1 cellular context compared by ENCODE assay signal in genomic region chr9:129111143-129111761, GRCh38.
TF ChIP-seq lines count a peak whose summit lies in the region.

TSS of gene PTPA (plus strand) at chr9:129111415. CDS start at chr9:129111601, 186 bp downstream.

TF ChIP-seq in WTC11, 78 proteins besides CTCF, POLR2A, EP300 and RAD21 (continued from another document and continues in another):
- TF ChIP-seq, protein P1, sequence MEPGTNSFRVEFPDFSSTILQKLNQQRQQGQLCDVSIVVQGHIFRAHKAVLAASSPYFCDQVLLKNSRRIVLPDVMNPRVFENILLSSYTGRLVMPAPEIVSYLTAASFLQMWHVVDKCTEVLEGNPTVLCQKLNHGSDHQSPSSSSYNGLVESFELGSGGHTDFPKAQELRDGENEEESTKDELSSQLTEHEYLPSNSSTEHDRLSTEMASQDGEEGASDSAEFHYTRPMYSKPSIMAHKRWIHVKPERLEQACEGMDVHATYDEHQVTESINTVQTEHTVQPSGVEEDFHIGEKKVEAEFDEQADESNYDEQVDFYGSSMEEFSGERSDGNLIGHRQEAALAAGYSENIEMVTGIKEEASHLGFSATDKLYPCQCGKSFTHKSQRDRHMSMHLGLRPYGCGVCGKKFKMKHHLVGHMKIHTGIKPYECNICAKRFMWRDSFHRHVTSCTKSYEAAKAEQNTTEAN (CRISPR knock-in tag; IDR thresholded peaks at IDR 0.05), result no peak
- no peak for TF ChIP-seq PRRX2 (CRISPR knock-in tag; IDR thresholded peaks at IDR 0.05)
- TF ChIP-seq OVOL2 (CRISPR knock-in tag; IDR thresholded peaks at IDR 0.05; ENCODE audit: borderline replicate concordance), result no peak
- TF ChIP-seq ZNF121 (CRISPR knock-in tag; IDR thresholded peaks at IDR 0.05), result no peak
- TF ChIP-seq NR1H2 (CRISPR knock-in tag; IDR thresholded peaks at IDR 0.05), result no peak
- TF ChIP-seq CREM (CRISPR knock-in tag; IDR thresholded peaks at IDR 0.05), result no peak
- no peak for TF ChIP-seq ZNF423 (CRISPR knock-in tag; IDR thresholded peaks at IDR 0.05)
- no peak for TF ChIP-seq FOXK1 (CRISPR knock-in tag; IDR thresholded peaks at IDR 0.05)
- no peak for TF ChIP-seq EMX1 (CRISPR knock-in tag; IDR thresholded peaks at IDR 0.05)
- TF ChIP-seq ATF3 (CRISPR knock-in tag; conservative IDR thresholded peaks at IDR 0.05), result no peak
- no peak for TF ChIP-seq PREB (CRISPR knock-in tag; IDR thresholded peaks at IDR 0.05; ENCODE audit: borderline replicate concordance)
- TF ChIP-seq, protein P2, sequence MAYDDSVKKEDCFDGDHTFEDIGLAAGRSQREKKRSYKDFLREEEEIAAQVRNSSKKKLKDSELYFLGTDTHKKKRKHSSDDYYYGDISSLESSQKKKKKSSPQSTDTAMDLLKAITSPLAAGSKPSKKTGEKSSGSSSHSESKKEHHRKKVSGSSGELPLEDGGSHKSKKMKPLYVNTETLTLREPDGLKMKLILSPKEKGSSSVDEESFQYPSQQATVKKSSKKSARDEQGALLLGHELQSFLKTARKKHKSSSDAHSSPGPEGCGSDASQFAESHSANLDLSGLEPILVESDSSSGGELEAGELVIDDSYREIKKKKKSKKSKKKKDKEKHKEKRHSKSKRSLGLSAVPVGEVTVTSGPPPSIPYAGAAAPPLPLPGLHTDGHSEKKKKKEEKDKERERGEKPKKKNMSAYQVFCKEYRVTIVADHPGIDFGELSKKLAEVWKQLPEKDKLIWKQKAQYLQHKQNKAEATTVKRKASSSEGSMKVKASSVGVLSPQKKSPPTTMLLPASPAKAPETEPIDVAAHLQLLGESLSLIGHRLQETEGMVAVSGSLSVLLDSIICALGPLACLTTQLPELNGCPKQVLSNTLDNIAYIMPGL (CRISPR knock-in tag; IDR thresholded peaks at IDR 0.05), result 0 out of 2 replicates have a peak, but pooled peaks have one; percentile 50
- no peak for TF ChIP-seq ZNF416 (CRISPR knock-in tag; IDR thresholded peaks at IDR 0.05)
- no peak for TF ChIP-seq IRF1 (CRISPR knock-in tag; IDR thresholded peaks at IDR 0.05)
- no peak for TF ChIP-seq TEAD4 (CRISPR knock-in tag; IDR thresholded peaks at IDR 0.05)
- no peak for TF ChIP-seq ZNF317 (CRISPR knock-in tag; IDR thresholded peaks at IDR 0.05; ENCODE audit: borderline replicate concordance, low read depth)
- no peak for TF ChIP-seq TCF7 (CRISPR knock-in tag; IDR thresholded peaks at IDR 0.05; ENCODE audit: low read depth)
- no peak for TF ChIP-seq NFE2L1 (CRISPR knock-in tag; IDR thresholded peaks at IDR 0.05)
- TF ChIP-seq KAT7 (CRISPR knock-in tag; IDR thresholded peaks at IDR 0.05; ENCODE audit: borderline replicate concordance), result no peak
- peak; percentile 53; the same call in 1 of the 2 replicates for TF ChIP-seq ARID4B (CRISPR knock-in tag; IDR thresholded peaks at IDR 0.05; ENCODE audit: borderline replicate concordance)
- TF ChIP-seq, protein P3, sequence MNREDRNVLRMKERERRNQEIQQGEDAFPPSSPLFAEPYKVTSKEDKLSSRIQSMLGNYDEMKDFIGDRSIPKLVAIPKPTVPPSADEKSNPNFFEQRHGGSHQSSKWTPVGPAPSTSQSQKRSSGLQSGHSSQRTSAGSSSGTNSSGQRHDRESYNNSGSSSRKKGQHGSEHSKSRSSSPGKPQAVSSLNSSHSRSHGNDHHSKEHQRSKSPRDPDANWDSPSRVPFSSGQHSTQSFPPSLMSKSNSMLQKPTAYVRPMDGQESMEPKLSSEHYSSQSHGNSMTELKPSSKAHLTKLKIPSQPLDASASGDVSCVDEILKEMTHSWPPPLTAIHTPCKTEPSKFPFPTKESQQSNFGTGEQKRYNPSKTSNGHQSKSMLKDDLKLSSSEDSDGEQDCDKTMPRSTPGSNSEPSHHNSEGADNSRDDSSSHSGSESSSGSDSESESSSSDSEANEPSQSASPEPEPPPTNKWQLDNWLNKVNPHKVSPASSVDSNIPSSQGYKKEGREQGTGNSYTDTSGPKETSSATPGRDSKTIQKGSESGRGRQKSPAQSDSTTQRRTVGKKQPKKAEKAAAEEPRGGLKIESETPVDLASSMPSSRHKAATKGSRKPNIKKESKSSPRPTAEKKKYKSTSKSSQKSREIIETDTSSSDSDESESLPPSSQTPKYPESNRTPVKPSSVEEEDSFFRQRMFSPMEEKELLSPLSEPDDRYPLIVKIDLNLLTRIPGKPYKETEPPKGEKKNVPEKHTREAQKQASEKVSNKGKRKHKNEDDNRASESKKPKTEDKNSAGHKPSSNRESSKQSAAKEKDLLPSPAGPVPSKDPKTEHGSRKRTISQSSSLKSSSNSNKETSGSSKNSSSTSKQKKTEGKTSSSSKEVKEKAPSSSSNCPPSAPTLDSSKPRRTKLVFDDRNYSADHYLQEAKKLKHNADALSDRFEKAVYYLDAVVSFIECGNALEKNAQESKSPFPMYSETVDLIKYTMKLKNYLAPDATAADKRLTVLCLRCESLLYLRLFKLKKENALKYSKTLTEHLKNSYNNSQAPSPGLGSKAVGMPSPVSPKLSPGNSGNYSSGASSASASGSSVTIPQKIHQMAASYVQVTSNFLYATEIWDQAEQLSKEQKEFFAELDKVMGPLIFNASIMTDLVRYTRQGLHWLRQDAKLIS (CRISPR knock-in tag; IDR thresholded peaks at IDR 0.05; ENCODE audit: borderline replicate concordance), result no peak
- TF ChIP-seq ZNF232 (CRISPR knock-in tag; IDR thresholded peaks at IDR 0.05), result no peak
- TF ChIP-seq MXD4 (CRISPR knock-in tag; IDR thresholded peaks at IDR 0.05; ENCODE audit: borderline replicate concordance), result no peak
- no peak for TF ChIP-seq FOXJ3 (CRISPR knock-in tag; IDR thresholded peaks at IDR 0.05; ENCODE audit: borderline replicate concordance)
- TF ChIP-seq RORB (CRISPR knock-in tag; IDR thresholded peaks at IDR 0.05), result no peak
- no peak for TF ChIP-seq MLX (CRISPR knock-in tag; IDR thresholded peaks at IDR 0.05)
- no peak for TF ChIP-seq JAZF1 (CRISPR knock-in tag; IDR thresholded peaks at IDR 0.05)
- TF ChIP-seq, protein P4, sequence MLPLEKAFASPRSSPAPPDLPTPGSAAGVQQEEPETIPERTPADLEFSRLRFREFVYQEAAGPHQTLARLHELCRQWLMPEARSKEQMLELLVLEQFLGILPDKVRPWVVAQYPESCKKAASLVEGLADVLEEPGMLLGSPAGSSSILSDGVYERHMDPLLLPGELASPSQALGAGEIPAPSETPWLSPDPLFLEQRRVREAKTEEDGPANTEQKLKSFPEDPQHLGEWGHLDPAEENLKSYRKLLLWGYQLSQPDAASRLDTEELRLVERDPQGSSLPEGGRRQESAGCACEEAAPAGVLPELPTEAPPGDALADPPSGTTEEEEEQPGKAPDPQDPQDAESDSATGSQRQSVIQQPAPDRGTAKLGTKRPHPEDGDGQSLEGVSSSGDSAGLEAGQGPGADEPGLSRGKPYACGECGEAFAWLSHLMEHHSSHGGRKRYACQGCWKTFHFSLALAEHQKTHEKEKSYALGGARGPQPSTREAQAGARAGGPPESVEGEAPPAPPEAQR (CRISPR knock-in tag; IDR thresholded peaks at IDR 0.05), result no peak
- TF ChIP-seq, protein P5, sequence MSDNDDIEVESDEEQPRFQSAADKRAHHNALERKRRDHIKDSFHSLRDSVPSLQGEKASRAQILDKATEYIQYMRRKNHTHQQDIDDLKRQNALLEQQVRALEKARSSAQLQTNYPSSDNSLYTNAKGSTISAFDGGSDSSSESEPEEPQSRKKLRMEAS (CRISPR knock-in tag; IDR thresholded peaks at IDR 0.05), result peak; percentile 80
- TF ChIP-seq IRF2 (CRISPR knock-in tag; IDR thresholded peaks at IDR 0.05; ENCODE audit: borderline replicate concordance, low read depth), result no peak
- no peak for TF ChIP-seq SMAD3 (CRISPR knock-in tag; IDR thresholded peaks at IDR 0.05; ENCODE audit: borderline replicate concordance)
- no peak for TF ChIP-seq STAT6 (CRISPR knock-in tag; conservative IDR thresholded peaks at IDR 0.05; ENCODE audit: low read depth)
- TF ChIP-seq, protein P6, sequence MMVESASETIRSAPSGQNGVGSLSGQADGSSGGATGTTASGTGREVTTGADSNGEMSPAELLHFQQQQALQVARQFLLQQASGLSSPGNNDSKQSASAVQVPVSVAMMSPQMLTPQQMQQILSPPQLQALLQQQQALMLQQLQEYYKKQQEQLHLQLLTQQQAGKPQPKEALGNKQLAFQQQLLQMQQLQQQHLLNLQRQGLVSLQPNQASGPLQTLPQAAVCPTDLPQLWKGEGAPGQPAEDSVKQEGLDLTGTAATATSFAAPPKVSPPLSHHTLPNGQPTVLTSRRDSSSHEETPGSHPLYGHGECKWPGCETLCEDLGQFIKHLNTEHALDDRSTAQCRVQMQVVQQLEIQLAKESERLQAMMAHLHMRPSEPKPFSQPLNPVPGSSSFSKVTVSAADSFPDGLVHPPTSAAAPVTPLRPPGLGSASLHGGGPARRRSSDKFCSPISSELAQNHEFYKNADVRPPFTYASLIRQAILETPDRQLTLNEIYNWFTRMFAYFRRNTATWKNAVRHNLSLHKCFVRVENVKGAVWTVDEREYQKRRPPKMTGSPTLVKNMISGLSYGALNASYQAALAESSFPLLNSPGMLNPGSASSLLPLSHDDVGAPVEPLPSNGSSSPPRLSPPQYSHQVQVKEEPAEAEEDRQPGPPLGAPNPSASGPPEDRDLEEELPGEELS (CRISPR knock-in tag; IDR thresholded peaks at IDR 0.05), result no peak
- TF ChIP-seq MYBL2 (CRISPR knock-in tag; IDR thresholded peaks at IDR 0.05), result peak; percentile 46; the same call in 1 of the 2 replicates
- TF ChIP-seq E2F5 (CRISPR knock-in tag; IDR thresholded peaks at IDR 0.05), result peak; percentile 76
